ENCODE assay signal across 8 cellular contexts in the genomic region with DNA sequence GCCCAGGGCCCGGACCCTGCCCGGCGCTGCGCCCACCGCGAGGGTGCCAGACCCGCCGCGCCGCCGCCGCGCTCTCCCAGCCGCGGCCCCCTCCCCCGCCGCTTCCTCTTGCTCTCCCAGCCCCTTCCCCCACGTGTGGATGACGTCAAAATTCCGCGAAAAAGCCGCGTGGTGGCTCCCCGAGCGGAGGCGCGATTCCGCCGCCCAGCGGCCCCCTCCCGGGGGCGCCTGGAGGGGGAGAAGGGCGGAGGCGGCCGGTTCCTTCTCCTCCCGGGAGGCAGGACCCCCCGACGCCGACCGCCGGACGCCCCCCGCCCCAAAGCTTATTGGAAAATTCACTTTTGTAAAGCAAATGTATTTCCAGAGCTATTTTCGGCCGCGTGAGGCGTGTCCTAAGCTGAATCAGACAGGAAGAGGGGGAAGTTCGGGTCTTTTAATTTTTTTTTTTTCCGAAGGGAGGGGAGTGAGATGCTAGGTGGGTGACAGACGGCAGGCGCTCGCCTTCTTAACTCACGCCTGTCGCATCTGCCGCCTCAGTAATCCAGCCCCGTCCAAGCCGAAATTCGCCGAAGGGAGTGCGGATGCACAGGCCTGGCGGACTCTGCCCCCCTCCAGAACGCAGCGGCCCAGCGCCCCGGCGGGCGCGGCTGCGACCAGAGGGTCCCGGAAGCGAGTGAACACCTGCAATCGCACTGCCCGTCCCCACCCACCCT. TPM values are rescaled to one million over a fixed set of nuclear protein-coding genes. Genes with fewer than 3 reads are reported as not detected.
DNase-seq lines count a peak whose midpoint lies in the region; ATAC-seq, FAIRE-seq and TF ChIP-seq lines count a peak whose summit lies in the region.

No MANE protein-coding gene starts in this region.

- H3K4me1 Mint-ChIP-seq in HFFc6 (ENCODE audit: low read depth): peaks cover 18% of the 10 kb centered on the region
- H3K4me1 Mint-ChIP-seq in activated naive CD8-positive, alpha-beta T cell treated with anti-CD3 and anti-CD28 coated beads, Interleukin-2, amount 10 ng/mL, durations not matched to agents 7 days and 5 days: peaks cover 19% of the 10 kb centered on the region

- POLR2A ChIA-PET in activated naive CD8-positive, alpha-beta T cell treated with anti-CD3 and anti-CD28 coated beads, Interleukin-2, amount 10 ng/mL, durations not matched to agents 7 days and 5 days (lab: Charles Lee): interaction anchor here (0.6 to 11.7 kb wide), 24 partner anchors 8 to 383 kb away, joined by 3 to 292 read pairs (median 5); a partner anchor contains a TSS

- H2AFZ ChIP-seq in SU-DHL-6 (ENCODE audit: low read depth, low read length, severe bottlenecking) (peak overlapping the region; percentile 18), hepatocyte (peak overlapping the region; percentile 70)

- peak; percentile 1 for DNase-seq in COLO668 (lab: John Stamatoyannopoulos, UW; ENCODE audit: unreplicated experiment)
- DNase-seq in HFFc6: no peak
- DNase-seq in activated naive CD8-positive, alpha-beta T cell treated with anti-CD3 and anti-CD28 coated beads, Interleukin-2, amount 10 ng/mL, durations not matched to agents 7 days and 5 days: peak; percentile 95
- DNase-seq in hepatocyte (ENCODE audit: low spot score): peak; percentile 92
- DNase-seq in retina: peak; percentile 85
- DNase-seq in uterus: peak; percentile 89 to 91
- no peak for DNase-seq in H54 (ENCODE audit: insufficient read length, low spot score)

- FAIRE-seq in H54 (lab: Jason Lieb, UNC): no peak

- TF ChIP-seq CTCF in HFFc6 (IDR thresholded peaks at IDR 0.05) (0 out of 2 replicates have a peak, but pooled peaks have one; percentile 10), SU-DHL-6 (IDR thresholded peaks at IDR 0.05; ENCODE audit: insufficient read depth, low read length, poor library complexity, severe bottlenecking) (no peak), hepatocyte (IDR thresholded peaks at IDR 0.05; ENCODE audit: poor library complexity) (peak; percentile 42), uterus (IDR thresholded peaks at IDR 0.05) (peak; percentile 25 to 51 (median 34))

- H3K36me3 ChIP-seq in SU-DHL-6 (ENCODE audit: low read length) (no peaks in the 10 kb centered on the region), hepatocyte (replicated peaks; ENCODE audit: insufficient read depth, low read depth) (no peaks in the 10 kb centered on the region), uterus (no peaks in the 10 kb centered on the region)

- no peaks in the 10 kb centered on the region for H3K9me3 ChIP-seq in SU-DHL-6 (ENCODE audit: insufficient read depth, low read length)
- no peaks in the 10 kb centered on the region for H3K9me3 ChIP-seq in hepatocyte (ENCODE audit: low read depth)
- H3K9me3 ChIP-seq in uterus: no peaks in the 10 kb centered on the region

- peak overlapping the region; percentile 24; the same call in 1 of the 2 replicates for H3K9ac ChIP-seq in SU-DHL-6 (ENCODE audit: low read length)

- 2% methylated on average over 24 of the region's 73 CpGs for WGBS in hepatocyte (ENCODE audit: low lambda C conversion rate, missing lambda C conversion rate)

- H3K79me2 ChIP-seq in SU-DHL-6 (ENCODE audit: insufficient read depth, low read length): no peaks in the 10 kb centered on the region
- peaks cover 8% of the 10 kb centered on the region for H3K79me2 ChIP-seq in hepatocyte

- intact Hi-C loops in uterus (cut with DNase I; ENCODE audit: low total_unique reads): loop anchor here (2.0 kb wide), 1 partner anchor 17 kb away; no protein-coding TSS in a partner anchor

- H3K4me3 ChIP-seq in SU-DHL-6 (ENCODE audit: insufficient read depth, low read length, poor library complexity, severe bottlenecking) (peak overlapping the region; percentile 52), hepatocyte (peak overlapping the region; percentile 78), uterus (peak overlapping the region; percentile 47 to 91)

- H3K36me3 Mint-ChIP-seq in HFFc6 (ENCODE audit: low read depth): no peaks in the 10 kb centered on the region
- H3K36me3 Mint-ChIP-seq in activated naive CD8-positive, alpha-beta T cell treated with anti-CD3 and anti-CD28 coated beads, Interleukin-2, amount 10 ng/mL, durations not matched to agents 7 days and 5 days: peaks cover 1% of the 10 kb centered on the region

- no peak overlapping the region for H3K27ac Mint-ChIP-seq in HFFc6
- peak overlapping the region; percentile 95 for H3K27ac Mint-ChIP-seq in activated naive CD8-positive, alpha-beta T cell treated with anti-CD3 and anti-CD28 coated beads, Interleukin-2, amount 10 ng/mL, durations not matched to agents 7 days and 5 days

- no peaks in the 10 kb centered on the region for H4K20me1 ChIP-seq in SU-DHL-6 (ENCODE audit: low read depth, low read length)
- no peaks in the 10 kb centered on the region for H4K20me1 ChIP-seq in hepatocyte (ENCODE audit: insufficient read depth, poor library complexity, severe bottlenecking)

- TF ChIP-seq POLR2A in uterus (IDR thresholded peaks at IDR 0.05) (peak; percentile 83 to 84), H54 (IDR thresholded peaks at IDR 0.05; ENCODE audit: low read depth, low read length) (no peak)

- peak; percentile 5 for ATAC-seq in activated naive CD8-positive, alpha-beta T cell treated with anti-CD3 and anti-CD28 coated beads, Interleukin-2, amount 10 ng/mL, durations not matched to agents 7 days and 5 days (ENCODE audit: low read depth)

- peak overlapping the region; percentile 74 for H3K4me2 ChIP-seq in SU-DHL-6 (ENCODE audit: low read depth, low read length, poor library complexity, severe bottlenecking)
- peak overlapping the region; percentile 88 for H3K4me2 ChIP-seq in hepatocyte

- no peaks in the 10 kb centered on the region for H3K9me3 Mint-ChIP-seq in HFFc6
- no peaks in the 10 kb centered on the region for H3K9me3 Mint-ChIP-seq in activated naive CD8-positive, alpha-beta T cell treated with anti-CD3 and anti-CD28 coated beads, Interleukin-2, amount 10 ng/mL, durations not matched to agents 7 days and 5 days

- H3F3A ChIP-seq in SU-DHL-6 (ENCODE audit: insufficient read depth): no peaks in the 10 kb centered on the region

- H3K27ac ChIP-seq in SU-DHL-6 (ENCODE audit: low read depth, low read length) (no peak overlapping the region), hepatocyte (peak overlapping the region; percentile 96), uterus (peak overlapping the region; percentile 88 to 99)

- peaks cover 48% of the 10 kb centered on the region for H3K27me3 Mint-ChIP-seq in HFFc6 (ENCODE audit: insufficient read depth)
- H3K27me3 Mint-ChIP-seq in activated naive CD8-positive, alpha-beta T cell treated with anti-CD3 and anti-CD28 coated beads, Interleukin-2, amount 10 ng/mL, durations not matched to agents 7 days and 5 days: peaks cover 7% of the 10 kb centered on the region

- H3K9me2 ChIP-seq in SU-DHL-6 (replicated peaks; ENCODE audit: insufficient read depth, low read length) (no peaks in the 10 kb centered on the region), hepatocyte (replicated peaks; ENCODE audit: insufficient read depth) (no peaks in the 10 kb centered on the region)

- peaks cover 4% of the 10 kb centered on the region; the same call in 1 of the 2 replicates for H3K27me3 ChIP-seq in SU-DHL-6 (ENCODE audit: low read length)
- peaks cover 29% of the 10 kb centered on the region for H3K27me3 ChIP-seq in hepatocyte
- H3K27me3 ChIP-seq in uterus: no peaks in the 10 kb centered on the region

- H3K4me3 Mint-ChIP-seq in HFFc6: no peak overlapping the region; the same call in 1 of the 2 replicates
- peak overlapping the region; percentile 90 for H3K4me3 Mint-ChIP-seq in activated naive CD8-positive, alpha-beta T cell treated with anti-CD3 and anti-CD28 coated beads, Interleukin-2, amount 10 ng/mL, durations not matched to agents 7 days and 5 days

- H3K4me1 ChIP-seq in hepatocyte (ENCODE audit: insufficient read depth) (peaks cover 16% of the 10 kb centered on the region), uterus (no peaks in the 10 kb centered on the region)

RNA-seq across cellular contexts. Expression of a gene that starts 4.1 kb away (rescaled TPM):
- total RNA-seq in HFFc6 (2021; fragmentation: NEBNext Ultra II Directional; extraction: Animal tissue kit (Norgen Biotek cat#: 25700)): 10 to 100 TPM in 4 of 6 experiments, 1 to 10 TPM in 2; 5.7 to 27.2 (median 24.5) TPM
- 100 to 1,000 TPM; 417 to 438 TPM for total RNA-seq in activated naive CD8-positive, alpha-beta T cell treated with anti-CD3 and anti-CD28 coated beads, Interleukin-2, amount 10 ng/mL, durations not matched to agents 7 days and 5 days
- 232 and 250 TPM in 2 replicates for total RNA-seq in hepatocyte
- polyA plus RNA-seq in hepatocyte: 131 and 157 TPM in 2 replicates
- total RNA-seq in uterus: 100 to 1,000 TPM in 2 of 4 donors, 10 to 100 TPM in 2; 49.4 to 210 (median 100) TPM

RNA-seq across cellular contexts. Expression of a gene that starts 51.6 kb away (rescaled TPM):
- total RNA-seq in HFFc6 (2021; fragmentation: NEBNext Ultra II Directional; extraction: Animal tissue kit (Norgen Biotek cat#: 25700)): 10 to 100 TPM; 29.9 to 51.8 (median 41.8) TPM
- total RNA-seq in activated naive CD8-positive, alpha-beta T cell treated with anti-CD3 and anti-CD28 coated beads, Interleukin-2, amount 10 ng/mL, durations not matched to agents 7 days and 5 days: 10 to 100 TPM in 1 of 2 experiments, 1 to 10 TPM in 1; 9.7 to 11.4 TPM
- total RNA-seq in hepatocyte (6.9 and 7.9 TPM in 2 replicates), uterus (10 to 100 TPM in 1 of 4 donors, 1 to 10 TPM in 2, under 1 TPM in 1; 0.26 to 10.6 (median 2.3) TPM)
- polyA plus RNA-seq in hepatocyte: 9.8 and 12.3 TPM in 2 replicates

Comparison
In these comparisons a context has a peak if more than half of its experiments do, and no peak if none do; other contexts are left out.
1. DNase-seq: peak in COLO668 (single experiment), activated naive CD8-positive, alpha-beta T cell treated with anti-CD3 and anti-CD28 coated beads, Interleukin-2, amount 10 ng/mL, durations not matched to agents 7 days and 5 days (single experiment), hepatocyte (single experiment), retina (single experiment) and uterus (2 of 2); none in HFFc6 (single experiment) and H54 (single experiment).
2. Peak in every context shown above with its lines, with median percentiles within 50 percentile points of each other: H3K4me3 ChIP-seq.